Comparison of ENCODE assay signal across 1 cellular context in genomic region chr1:67850151-67850551, GRCh38.
TF ChIP-seq lines count a peak whose summit lies in the region.

No MANE protein-coding gene starts in this region.

TF ChIP-seq in K562, 482 proteins besides CTCF, POLR2A, EP300 and RAD21:
- TF ChIP-seq DEAF1 (CRISPR knock-in tag; IDR thresholded peaks at IDR 0.05) (peak; percentile 83), MNT (conservative IDR thresholded peaks at IDR 0.05) (no peak), IRF9 (tag; IDR thresholded peaks at IDR 0.05) (no peak), ZNF57 (CRISPR knock-in tag; IDR thresholded peaks at IDR 0.05) (no peak), STAG1 (CRISPR knock-in tag; IDR thresholded peaks at IDR 0.05; ENCODE audit: borderline replicate concordance) (peak; percentile 12; the same call in 1 of the 2 replicates), KLF16 (IDR thresholded peaks at IDR 0.05) (0 out of 2 replicates have a peak, but pooled peaks have one; percentile 12), SMC3 (conservative IDR thresholded peaks at IDR 0.05; ENCODE audit: insufficient read depth, low read depth, low read length) (peak; percentile 50), TEAD2 (tag; IDR thresholded peaks at IDR 0.05) (no peak), ZNF512 (tag; IDR thresholded peaks at IDR 0.05) (no peak), LEF1 (IDR thresholded peaks at IDR 0.05) (0 out of 2 replicates have a peak, but pooled peaks have one; percentile 8), GTF2E2 (tag; IDR thresholded peaks at IDR 0.05) (no peak)
